26 cellular contexts compared by ENCODE assay signal in genomic region chr7:96598421-96598820, GRCh38.
"Had no signal": no experiment of that assay in that cellular context is flagged by ENCODE, and none has a peak within 500 bp of the region (broad histone marks: within the 10 kb centered on the region; RNA-seq: fewer than 3 reads in every experiment).

No MANE protein-coding gene starts in this region.

- H3K36me3 Mint-ChIP-seq: activated CD8-positive, alpha-beta memory T cell treated with anti-CD3 and anti-CD28 coated beads, Interleukin-2, amount 10 ng/mL, durations not matched to agents 7 days and 5 days; activated naive CD4-positive, alpha-beta T cell treated with anti-CD3 and anti-CD28 coated beads, Interleukin-2, amount 50 U/mL, for 24 hours; mesothelial cell of epicardium; naive B cell; stimulated activated effector memory CD8-positive, alpha-beta T cell treated with anti-CD3 and anti-CD28 coated beads, Interleukin-12 subunit alpha, Interleukin-12 subunit beta, amount 100 ng/mL, for 72 hours had no signal

- DNase-seq: activated CD4-positive, alpha-beta T cell treated with anti-CD3 and anti-CD28 coated beads for 36 hours; activated CD4-positive, CD25-positive, alpha-beta regulatory T cell; activated CD8-positive, alpha-beta memory T cell treated with anti-CD3 and anti-CD28 coated beads, Interleukin-2, amount 10 ng/mL, durations not matched to agents 7 days and 5 days; activated CD8-positive, alpha-beta T cell treated with anti-CD3 and anti-CD28 coated beads, Interleukin-2, amount 10 ng/mL, durations not matched to agents 7 days and 5 days; activated naive CD8-positive, alpha-beta T cell treated with anti-CD3 and anti-CD28 coated beads, Interleukin-2, amount 50 U/mL, for 24 hours; activated T-cell treated with anti-CD3 and anti-CD28 coated beads, Interleukin-2, amount 50 U/mL, for 48 hours; amygdala; caudate nucleus; foreskin keratinocyte; heart right ventricle; naive B cell; occipital lobe; psoas muscle; sigmoid colon; small intestine; stimulated activated CD4-positive, alpha-beta T cell treated with anti-CD3 and anti-CD28 coated beads, Interleukin-4, amount 100 ng/mL, for 24 hours; trophoblast cell; uterus had no signal

- ATAC-seq: activated CD4-positive, alpha-beta T cell treated with anti-CD3 and anti-CD28 coated beads for 36 hours; activated CD8-positive, alpha-beta memory T cell treated with anti-CD3 and anti-CD28 coated beads, Interleukin-2, amount 10 ng/mL, durations not matched to agents 7 days and 5 days; activated CD8-positive, alpha-beta T cell treated with anti-CD3 and anti-CD28 coated beads, Interleukin-2, amount 10 ng/mL, durations not matched to agents 7 days and 5 days; activated naive CD8-positive, alpha-beta T cell treated with anti-CD3 and anti-CD28 coated beads, Interleukin-2, amount 50 U/mL, for 24 hours; foreskin keratinocyte; heart right ventricle; psoas muscle; stimulated activated effector memory CD8-positive, alpha-beta T cell treated with anti-CD3 and anti-CD28 coated beads, Interleukin-12 subunit alpha, Interleukin-12 subunit beta, amount 100 ng/mL, for 72 hours had no signal

- H3K4me1 ChIP-seq: esophagus muscularis mucosa, foreskin keratinocyte, parathyroid adenoma, psoas muscle, sigmoid colon, uterus had no signal

- H3K9me3 Mint-ChIP-seq: activated naive CD4-positive, alpha-beta T cell treated with anti-CD3 and anti-CD28 coated beads, Interleukin-2, amount 50 U/mL, for 24 hours; activated naive CD8-positive, alpha-beta T cell treated with anti-CD3 and anti-CD28 coated beads, Interleukin-2, amount 50 U/mL, for 24 hours; activated T-helper 2 cell treated with anti-CD3 and anti-CD28 coated beads, Interferon-gamma antibody, Interleukin-2, Interleukin-4, amounts not matched to agents 10 μg/mL and 5 μg/mL and 100 μg/mL, durations not matched to agents 14 hours and 24 hours and 36 hours; mesothelial cell of epicardium; naive B cell; stimulated activated effector memory CD8-positive, alpha-beta T cell treated with anti-CD3 and anti-CD28 coated beads, Interleukin-12 subunit alpha, Interleukin-12 subunit beta, amount 100 ng/mL, for 72 hours; stimulated activated naive CD8-positive, alpha-beta T cell treated with anti-CD3 and anti-CD28 coated beads, Interleukin-15, Interleukin-2, amounts not matched to agents 100 ng/mL and 50 ng/mL, for 24 hours had no signal

- H3K4me1 Mint-ChIP-seq: activated CD4-positive, alpha-beta T cell treated with anti-CD3 and anti-CD28 coated beads for 36 hours; activated CD8-positive, alpha-beta memory T cell treated with anti-CD3 and anti-CD28 coated beads, Interleukin-2, amount 10 ng/mL, durations not matched to agents 7 days and 5 days; activated naive CD4-positive, alpha-beta T cell treated with anti-CD3 and anti-CD28 coated beads, Interleukin-2, amount 50 U/mL, for 24 hours; activated naive CD8-positive, alpha-beta T cell treated with anti-CD3 and anti-CD28 coated beads, Interleukin-2, amount 50 U/mL, for 24 hours; naive B cell; stimulated activated effector memory CD8-positive, alpha-beta T cell treated with anti-CD3 and anti-CD28 coated beads, Interleukin-12 subunit alpha, Interleukin-12 subunit beta, amount 100 ng/mL, for 72 hours had no signal

- H3K36me3 ChIP-seq: esophagus muscularis mucosa, heart right ventricle, sigmoid colon, thoracic aorta, uterus had no signal

- H3K27ac Mint-ChIP-seq: activated CD4-positive, alpha-beta T cell treated with anti-CD3 and anti-CD28 coated beads for 36 hours; activated CD8-positive, alpha-beta memory T cell treated with anti-CD3 and anti-CD28 coated beads, Interleukin-2, amount 10 ng/mL, durations not matched to agents 7 days and 5 days; activated CD8-positive, alpha-beta T cell treated with anti-CD3 and anti-CD28 coated beads, Interleukin-2, amount 10 ng/mL, durations not matched to agents 7 days and 5 days; activated naive CD4-positive, alpha-beta T cell treated with anti-CD3 and anti-CD28 coated beads, Interleukin-2, amount 50 U/mL, for 24 hours; activated naive CD8-positive, alpha-beta T cell treated with anti-CD3 and anti-CD28 coated beads, Interleukin-2, amount 50 U/mL, for 24 hours; activated T-helper 2 cell treated with anti-CD3 and anti-CD28 coated beads, Interferon-gamma antibody, Interleukin-2, Interleukin-4, amounts not matched to agents 10 μg/mL and 5 μg/mL and 100 μg/mL, durations not matched to agents 14 hours and 24 hours and 36 hours; naive B cell; stimulated activated effector memory CD8-positive, alpha-beta T cell treated with anti-CD3 and anti-CD28 coated beads, Interleukin-12 subunit alpha, Interleukin-12 subunit beta, amount 100 ng/mL, for 72 hours; stimulated activated naive CD8-positive, alpha-beta T cell treated with anti-CD3 and anti-CD28 coated beads, Interleukin-15, Interleukin-2, amounts not matched to agents 100 ng/mL and 50 ng/mL, for 24 hours had no signal

- H3K27me3 ChIP-seq: esophagus muscularis mucosa, foreskin keratinocyte, heart right ventricle, sigmoid colon, uterus had no signal

- H3K27ac ChIP-seq: esophagus muscularis mucosa, foreskin keratinocyte, heart right ventricle, parathyroid adenoma, psoas muscle, sigmoid colon, thoracic aorta, uterus had no signal

- H3K4me3 Mint-ChIP-seq: activated CD4-positive, alpha-beta T cell treated with anti-CD3 and anti-CD28 coated beads for 36 hours; activated CD8-positive, alpha-beta memory T cell treated with anti-CD3 and anti-CD28 coated beads, Interleukin-2, amount 10 ng/mL, durations not matched to agents 7 days and 5 days; activated CD8-positive, alpha-beta T cell treated with anti-CD3 and anti-CD28 coated beads, Interleukin-2, amount 10 ng/mL, durations not matched to agents 7 days and 5 days; activated naive CD4-positive, alpha-beta T cell treated with anti-CD3 and anti-CD28 coated beads, Interleukin-2, amount 50 U/mL, for 24 hours; activated naive CD8-positive, alpha-beta T cell treated with anti-CD3 and anti-CD28 coated beads, Interleukin-2, amount 50 U/mL, for 24 hours; mesothelial cell of epicardium; naive B cell; stimulated activated effector memory CD8-positive, alpha-beta T cell treated with anti-CD3 and anti-CD28 coated beads, Interleukin-12 subunit alpha, Interleukin-12 subunit beta, amount 100 ng/mL, for 72 hours; stimulated activated naive CD8-positive, alpha-beta T cell treated with anti-CD3 and anti-CD28 coated beads, Interleukin-15, Interleukin-2, amounts not matched to agents 100 ng/mL and 50 ng/mL, for 24 hours had no signal

- H3K4me3 ChIP-seq: esophagus muscularis mucosa, heart right ventricle, psoas muscle, sigmoid colon, thoracic aorta, uterus had no signal

- H3K9me3 ChIP-seq: esophagus muscularis mucosa, heart right ventricle, psoas muscle, sigmoid colon, thoracic aorta, uterus had no signal
